22 cellular contexts compared by ENCODE assay signal in genomic region chr11:79705648-79706047, GRCh38.
"Had no signal": no experiment of that assay in that cellular context is flagged by ENCODE, and none has a peak within 500 bp of the region (broad histone marks: within the 10 kb centered on the region; RNA-seq: fewer than 3 reads in every experiment).

No MANE protein-coding gene starts in this region.

- H3K36me3 ChIP-seq: esophagus muscularis mucosa, gastroesophageal sphincter, heart left ventricle, left lung had no signal

- FAIRE-seq: endothelial cell of umbilical vein had no signal

- H3K27ac ChIP-seq: coronary artery, dorsolateral prefrontal cortex, esophagus muscularis mucosa, foreskin keratinocyte, gastroesophageal sphincter, heart left ventricle, hepatocyte, left lung had no signal

- ATAC-seq: foreskin keratinocyte; gastroesophageal sphincter; heart left ventricle; left cardiac atrium; left lung; left ventricle myocardium superior; naive thymus-derived CD4-positive, alpha-beta T cell had no signal

- H3K4me1 ChIP-seq: esophagus muscularis mucosa, foreskin keratinocyte, gastroesophageal sphincter, heart left ventricle, left lung had no signal

- DNase-seq: dermis blood vessel endothelial cell; dorsolateral prefrontal cortex; effector CD4-positive, alpha-beta T cell; effector memory CD4-positive, alpha-beta T cell; foreskin keratinocyte; heart left ventricle; hypothalamus; immature natural killer cell; islet precursor cell; left cardiac atrium; left lung; left ventricle myocardium superior; mammary epithelial cell; mesendoderm; midbrain; naive thymus-derived CD4-positive, alpha-beta T cell had no signal

- H3K4me3 ChIP-seq: coronary artery, dorsolateral prefrontal cortex, esophagus muscularis mucosa, gastroesophageal sphincter, heart left ventricle, hepatocyte, left lung, lung had no signal
